9 cellular contexts compared by ENCODE assay signal in genomic region chr2:20879221-20879620, GRCh38.
"Had no signal": no experiment of that assay in that cellular context is flagged by ENCODE, and none has a peak within 500 bp of the region (broad histone marks: within the 10 kb centered on the region; RNA-seq: fewer than 3 reads in every experiment).

No MANE protein-coding gene starts in this region.

- FAIRE-seq: H1, H54, HTR-8/SVneo, K562 had no signal

- H2AFZ ChIP-seq: GM23338 had no signal

- H3K27ac Mint-ChIP-seq: GM23338, HFFc6 had no signal

- H3K4me1 ChIP-seq: HAP-1 had no signal

- ATAC-seq: GM23338, HCT116, K562 had no signal

- H3K4me2 ChIP-seq: GM23338 had no signal

- H3K4me3 Mint-ChIP-seq: GM23338, HFFc6 had no signal

- H3K9me3 ChIP-seq: HAP-1 had no signal

- H3K36me3 ChIP-seq: HAP-1 had no signal

- H3K4me1 Mint-ChIP-seq: GM23338 had no signal

- DNase-seq: HFFc6, IMR-90 had no signal

- H3K4me3 ChIP-seq: GM23338, HAP-1, K562 had no signal
